25 cellular contexts compared by ENCODE assay signal in the genomic region with DNA sequence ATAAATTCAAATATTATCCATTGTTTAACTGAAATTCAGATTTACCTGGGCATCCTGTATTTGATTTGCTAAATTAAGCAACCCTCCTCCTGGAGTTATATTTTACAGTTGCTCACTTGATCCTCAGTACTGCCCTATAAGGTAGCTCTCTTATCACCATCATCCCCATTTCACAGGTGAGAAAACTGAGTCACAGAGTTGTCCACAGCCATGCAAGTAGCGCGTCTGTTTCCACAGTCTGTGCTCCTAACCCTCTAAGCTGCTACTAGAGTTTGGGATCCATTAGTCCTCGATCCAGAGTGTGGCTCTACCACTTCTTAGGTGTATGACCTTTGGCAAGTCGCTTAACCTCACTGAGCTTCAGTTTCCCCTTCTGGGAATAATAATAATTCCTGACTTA. TPM values are rescaled to one million over a fixed set of nuclear protein-coding genes. Genes with fewer than 3 reads are reported as not detected.
A peak's percentile ranks its signal among the peaks of the same experiment; 100 is the strongest.
DNase-seq lines count a peak whose midpoint lies in the region; ATAC-seq, FAIRE-seq and TF ChIP-seq lines count a peak whose summit lies in the region.
"Had no signal": no experiment of that assay in that cellular context is flagged by ENCODE, and none has a peak within 500 bp of the region (broad histone marks: within the 10 kb centered on the region; RNA-seq: fewer than 3 reads in every experiment).

No MANE protein-coding gene starts in this region.

- DNase-seq in activated naive CD4-positive, alpha-beta T cell treated with anti-CD3 and anti-CD28 coated beads, Interleukin-2, amount 50 U/mL, for 72 hours (ENCODE audit: low spot score in 2 of 2), result no peak
- no peak for DNase-seq in activated naive CD4-positive, alpha-beta T cell treated with Interleukin-2 at 50 U/mL for 16 hours
- DNase-seq in MM.1S, result no peak
- DNase-seq in GM12878 (ENCODE audit: low read depth, low spot score), result no peak
- DNase-seq in stimulated activated naive B cell treated with anti-CD40 and anti-IgM and Interleukin-4, amounts not matched to agents 10 μg/mL and 1 μg/mL and 100 μg/mL, for 72 hours, result no peak
- no peak for DNase-seq in mesenteric fat pad (ENCODE audit: low spot score)
- DNase-seq: activated CD4-positive, alpha-beta T cell treated with anti-CD3 and anti-CD28 coated beads for 4 hours; activated naive CD8-positive, alpha-beta T cell treated with anti-CD3 and anti-CD28 coated beads, Interleukin-2, amount 10 ng/mL, durations not matched to agents 7 days and 5 days; activated T-cell treated with anti-CD3 and anti-CD28 coated beads, Interleukin-2, amount 50 U/mL, for 1 hour; central memory CD4-positive, alpha-beta T cell; dorsolateral prefrontal cortex; head of caudate nucleus; KBM-7; kidney glomerular epithelial cell; lower lobe of right lung; NCI-H1436 treated with DMSO at 0.1 percent for 48 hours; NCI-H524; posterior cingulate gyrus; SIG-M5; stomach; tibial artery had no signal

- H3K4me1 ChIP-seq in MM.1S (ENCODE audit: low read length) (peaks cover 53% of the 10 kb centered on the region), GM12878 (ENCODE audit: control insufficient read depth, insufficient read depth, low read length) (peaks cover 58% of the 10 kb centered on the region)
- H3K4me1 ChIP-seq: tibial artery had no signal

- peak overlapping the region; percentile 86 to 98 for H3K27ac Mint-ChIP-seq in activated naive CD4-positive, alpha-beta T cell treated with anti-CD3 and anti-CD28 coated beads, Interleukin-2, amount 50 U/mL, for 72 hours
- H3K27ac Mint-ChIP-seq in stimulated activated naive B cell treated with anti-CD40 and anti-IgM and Interleukin-4, amounts not matched to agents 10 μg/mL and 1 μg/mL and 100 μg/mL, for 72 hours, result peak overlapping the region; percentile 31

- peaks cover 54% of the 10 kb centered on the region for H3F3A ChIP-seq in MM.1S (ENCODE audit: insufficient read depth, low read length)

- SMC1A ChIA-PET in GM12878 (lab: Charles Lee; ENCODE audit: uncharacterized antibody, unreplicated experiment), result interaction anchor here (0.8 to 1.5 kb wide), 3 partner anchors 17 to 26 kb away, joined by 3 read pairs; no protein-coding TSS in a partner anchor

- H3K9ac ChIP-seq in MM.1S (ENCODE audit: low read length) (no peak overlapping the region), GM12878 (ENCODE audit: control insufficient read depth, insufficient read depth, low read length) (no peak overlapping the region)

- peaks cover 60 to 81% of the 10 kb centered on the region in 2 donors for H3K4me1 Mint-ChIP-seq in stimulated activated naive B cell treated with anti-CD40 and anti-IgM and Interleukin-4, amounts not matched to agents 10 μg/mL and 1 μg/mL and 100 μg/mL, for 72 hours

- CTCF ChIA-PET in GM12878 (lab: Yijun Ruan, JAX), result interaction anchor here (0.9 to 1.1 kb wide), 2 partner anchors 58 to 92 kb away, joined by 3 read pairs; no protein-coding TSS in a partner anchor

- in situ Hi-C loops in GM12878 (cut with MboI), result no loop called here

- H3K9me3 Mint-ChIP-seq in activated naive CD4-positive, alpha-beta T cell treated with anti-CD3 and anti-CD28 coated beads, Interleukin-2, amount 50 U/mL, for 72 hours, result peaks cover 10 to 15% of the 10 kb centered on the region in 2 donors
- H3K9me3 Mint-ChIP-seq in stimulated activated naive B cell treated with anti-CD40 and anti-IgM and Interleukin-4, amounts not matched to agents 10 μg/mL and 1 μg/mL and 100 μg/mL, for 72 hours, result peaks cover 0 to 5% of the 10 kb centered on the region in 2 donors

- POLR2A ChIA-PET in GM12878 (lab: Charles Lee), result no interaction called here

- H3K27me3 Mint-ChIP-seq in stimulated activated naive B cell treated with anti-CD40 and anti-IgM and Interleukin-4, amounts not matched to agents 10 μg/mL and 1 μg/mL and 100 μg/mL, for 72 hours, result peaks cover 0 to 3% of the 10 kb centered on the region in 2 donors

- no peaks in the 10 kb centered on the region for H3K9me2 ChIP-seq in MM.1S (replicated peaks; ENCODE audit: insufficient read depth, low read length)

- H3K79me2 ChIP-seq in MM.1S (ENCODE audit: low read length) (no peaks in the 10 kb centered on the region), GM12878 (ENCODE audit: control insufficient read depth, insufficient read depth, low read length) (no peaks in the 10 kb centered on the region)

- H3K4me3 ChIP-seq in MM.1S (ENCODE audit: low read length) (peak overlapping the region; percentile 14; the same call in 1 of the 2 replicates), GM12878 (no peak overlapping the region)
- H3K4me3 ChIP-seq: dorsolateral prefrontal cortex, lower lobe of right lung, stomach, tibial artery had no signal

- no TSS peak for BruUV-seq in GM12878 (replicated peaks; lab: Mats Ljungman, UMichigan)

- H2AFZ ChIP-seq in MM.1S (ENCODE audit: low read length) (no peak overlapping the region), GM12878 (ENCODE audit: control insufficient read depth, low read depth, low read length) (no peak overlapping the region)

- peaks cover 11% of the 10 kb centered on the region for H3K27me3 ChIP-seq in MM.1S (replicated peaks; ENCODE audit: insufficient read depth, low read length)
- no peaks in the 10 kb centered on the region; a peak in 1 of 4 replicates for H3K27me3 ChIP-seq in GM12878 (replicated peaks in 1 of 2; ENCODE audit: control insufficient read depth in 2 of 2, insufficient read depth in 2 of 2, low read length in 1 of 2)
- H3K27me3 ChIP-seq: dorsolateral prefrontal cortex, stomach had no signal

- peak; percentile 17 to 35 for ATAC-seq in activated naive CD4-positive, alpha-beta T cell treated with anti-CD3 and anti-CD28 coated beads, Interleukin-2, amount 50 U/mL, for 72 hours
- ATAC-seq in GM12878, result no peak
- no peak for ATAC-seq in stimulated activated naive B cell treated with anti-CD40 and anti-IgM and Interleukin-4, amounts not matched to agents 10 μg/mL and 1 μg/mL and 100 μg/mL, for 72 hours (replicated peaks)
- ATAC-seq in HG03442 (IDR thresholded peaks at IDR 0.05; ENCODE audit: unreplicated experiment), result no peak
- ATAC-seq: lower lobe of right lung, Panc1, sciatic nerve had no signal

- no peak for FAIRE-seq in GM12878 (lab: Jason Lieb, UNC)
- FAIRE-seq: astrocyte had no signal

- no peaks in the 10 kb centered on the region for H3K9me3 ChIP-seq in MM.1S (replicated peaks; ENCODE audit: insufficient read depth, low read length)
- peaks cover 8% of the 10 kb centered on the region; the same call in 2 of the 3 replicates for H3K9me3 ChIP-seq in GM12878 (replicated peaks; ENCODE audit: control insufficient read depth, insufficient read depth, low read length)
- H3K9me3 ChIP-seq: lower lobe of right lung, tibial artery had no signal

- H3K4me2 ChIP-seq in MM.1S (ENCODE audit: low read depth, low read length), result peak overlapping the region; percentile 73
- peak overlapping the region; percentile 51 for H3K4me2 ChIP-seq in GM12878 (ENCODE audit: control insufficient read depth, insufficient read depth)

- H3K27ac ChIP-seq in MM.1S (ENCODE audit: low read length) (peak overlapping the region; percentile 57; the same call in 1 of the 2 replicates), GM12878 (ENCODE audit: control insufficient read depth, insufficient read depth) (no peak overlapping the region)
- H3K27ac ChIP-seq: dorsolateral prefrontal cortex, lower lobe of right lung, tibial artery had no signal

- RAD21 ChIA-PET in GM12878 (lab: Charles Lee; ENCODE audit: unreplicated experiment), result no interaction called here

- TF ChIP-seq POLR2A in GM12878 (IDR thresholded peaks at IDR 0.05; ENCODE audit: low read depth, low read length), result no peak

- no peak for TF ChIP-seq RAD21 in GM12878 (IDR thresholded peaks at IDR 0.05; ENCODE audit: insufficient read depth, low read depth, low read length)

- H4K20me1 ChIP-seq in MM.1S (ENCODE audit: insufficient read depth, low read length) (no peaks in the 10 kb centered on the region), GM12878 (ENCODE audit: control insufficient read depth, insufficient read depth) (no peaks in the 10 kb centered on the region)

- H3K36me3 Mint-ChIP-seq in activated naive CD4-positive, alpha-beta T cell treated with anti-CD3 and anti-CD28 coated beads, Interleukin-2, amount 50 U/mL, for 72 hours, result peaks cover 6 to 24% of the 10 kb centered on the region in 2 donors
- peaks cover 0 to 4% of the 10 kb centered on the region in 2 donors for H3K36me3 Mint-ChIP-seq in stimulated activated naive B cell treated with anti-CD40 and anti-IgM and Interleukin-4, amounts not matched to agents 10 μg/mL and 1 μg/mL and 100 μg/mL, for 72 hours

- no peaks in the 10 kb centered on the region for H3K36me3 ChIP-seq in MM.1S (replicated peaks; ENCODE audit: insufficient read depth, low read length)
- no peaks in the 10 kb centered on the region for H3K36me3 ChIP-seq in GM12878 (ENCODE audit: control insufficient read depth in 2 of 2, insufficient read depth in 2 of 2, low read length in 1 of 2)
- H3K36me3 ChIP-seq: lower lobe of right lung, stomach, tibial artery had no signal

- no peak overlapping the region for H3K4me3 Mint-ChIP-seq in stimulated activated naive B cell treated with anti-CD40 and anti-IgM and Interleukin-4, amounts not matched to agents 10 μg/mL and 1 μg/mL and 100 μg/mL, for 72 hours
- H3K4me3 Mint-ChIP-seq: activated naive CD8-positive, alpha-beta T cell treated with anti-CD3 and anti-CD28 coated beads, Interleukin-2, amount 10 ng/mL, durations not matched to agents 7 days and 5 days had no signal

- TF ChIP-seq EP300 in GM12878 (IDR thresholded peaks at IDR 0.05; ENCODE audit: borderline replicate concordance in 1 of 2, control insufficient read depth in 1 of 2, low read depth in 2 of 2, low read length in 2 of 2), result no peak

- WGBS in GM12878 (ENCODE audit: insufficient coverage, insufficient replicate concordance, low lambda C conversion rate, missing lambda C conversion rate), result 86% methylated on average over 4 of the region's 4 CpGs

- intact Hi-C loops in GM12878 (cut with micrococcal nuclease; ENCODE audit: unreplicated experiment), result loop anchor here (5.0 kb wide), 1 partner anchor 41 kb away; no protein-coding TSS in a partner anchor

- TF ChIP-seq CTCF in MM.1S (IDR thresholded peaks at IDR 0.05; ENCODE audit: low read length), result no peak
- TF ChIP-seq CTCF in GM12878 (IDR thresholded peaks at IDR 0.05 in 2 of 3, conservative IDR thresholded peaks at IDR 0.05 in 1 of 3; ENCODE audit: control insufficient read depth in 2 of 3, extremely low read depth in 1 of 3, insufficient read depth in 1 of 3, low read depth in 3 of 3, low read length in 3 of 3), result no peak

RNA-seq across cellular contexts. Expression of gene KDM7A, which starts 34.9 kb away (rescaled TPM):
- 10 to 100 TPM; 28.4 to 38.6 TPM for total RNA-seq in activated naive CD4-positive, alpha-beta T cell treated with anti-CD3 and anti-CD28 coated beads, Interleukin-2, amount 50 U/mL, for 72 hours
- 18.0 and 19.6 TPM in 2 replicates for total RNA-seq in GM12878 (2013; cell fraction: nucleolus; rRNA removed)
- total RNA-seq in GM12878 (2014; rRNA removed) (0.76 and 0.96 TPM in 2 replicates), GM12878 (2014; rRNA removed; fragmentation: Illumina TruSeq; extraction: Trizol) (0.64 and 0.81 TPM in 2 replicates), GM12878 (2021) (0.95 and 1.5 TPM in 2 replicates), mesenteric fat pad (16.4 TPM)
- 0.52 TPM for polyA plus RNA-seq in GM12878 (2011; ENCODE audit: low read depth)
- polyA plus RNA-seq in GM12878 (2011; rRNA removed) (0.87 and 1.0 TPM in 2 replicates), GM12878 (2014; fragmentation: Illumina TruSeq; extraction: Trizol) (0.68 and 0.79 TPM in 2 replicates), GM12878 (2014; fragmentation: Nextera tagmentation; extraction: Ambion mirVana) (under 1 TPM; 0.07 to 0.16 TPM), GM12878 (2014; rRNA removed) (0.75 and 0.86 TPM in 2 replicates), GM12878 (2016; fragmentation: Nextera tagmentation; extraction: Ambion mirVana) (under 1 TPM; 0.19 to 0.32 TPM)
- 0.90 and 0.92 TPM in 2 replicates for polyA plus RNA-seq in GM12878 (2011; cell fraction: cytosol; rRNA removed)
- 2.2 and 3.8 TPM in 2 replicates for polyA plus RNA-seq in GM12878 (2011; cell fraction: nucleus; rRNA removed)
- 0.81 and 1.3 TPM in 2 replicates for polyA plus RNA-seq in GM12878 (2012)
- polyA minus RNA-seq in GM12878 (2011; rRNA and poly(A)+ RNA removed), result 2.7 and 4.2 TPM in 2 replicates
- 0.40 and 0.83 TPM in 2 replicates for polyA minus RNA-seq in GM12878 (2011; cell fraction: cytosol; rRNA and poly(A)+ RNA removed)
- 0.97 and 2.0 TPM in 2 replicates for polyA minus RNA-seq in GM12878 (2011; cell fraction: nucleus; rRNA and poly(A)+ RNA removed)

Comparison
In these comparisons a context has a peak if more than half of its experiments do, and no peak if none do; other contexts are left out.
1. ATAC-seq: peak in activated naive CD4-positive, alpha-beta T cell treated with anti-CD3 and anti-CD28 coated beads, Interleukin-2, amount 50 U/mL, for 72 hours (2 of 2); none in GM12878 (single experiment), stimulated activated naive B cell treated with anti-CD40 and anti-IgM and Interleukin-4, amounts not matched to agents 10 μg/mL and 1 μg/mL and 100 μg/mL, for 72 hours (0 of 2) and HG03442 (single experiment).